In the genomic region with DNA sequence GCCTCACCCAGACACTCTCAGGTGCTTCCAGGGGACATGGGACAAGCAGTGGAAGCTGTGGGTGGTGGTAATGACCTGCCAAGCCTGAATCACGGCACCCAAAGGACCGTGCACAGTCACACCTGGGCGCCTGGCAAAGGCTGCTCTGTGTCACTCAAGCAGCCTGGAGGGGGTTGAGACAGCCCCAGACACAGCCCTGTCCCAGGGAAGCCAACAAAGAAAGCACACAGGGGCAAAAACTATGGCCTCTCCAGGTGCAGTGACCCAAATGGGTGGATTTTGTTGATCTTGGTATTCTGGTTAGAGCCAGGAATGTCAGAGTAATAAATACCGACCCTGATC, we compare ENCODE assay signal across 27 cellular contexts. TPM values are rescaled to one million over a fixed set of nuclear protein-coding genes. Genes with fewer than 3 reads are reported as not detected.
DNase-seq lines count a peak whose midpoint lies in the region; ATAC-seq and TF ChIP-seq lines count a peak whose summit lies in the region.
"Had no signal": no experiment of that assay in that cellular context is flagged by ENCODE, and none has a peak within 500 bp of the region (broad histone marks: within the 10 kb centered on the region; RNA-seq: fewer than 3 reads in every experiment).

No MANE protein-coding gene starts in this region.

- H3K27me3 Mint-ChIP-seq in activated naive CD4-positive, alpha-beta T cell treated with anti-CD3 and anti-CD28 coated beads, Interleukin-2, amount 10 ng/mL, durations not matched to agents 7 days and 5 days = no peaks in the 10 kb centered on the region
- no peaks in the 10 kb centered on the region for H3K27me3 Mint-ChIP-seq in activated T-helper 17 cell treated with anti-CD3 and anti-CD28 coated beads, Interleukin-2, amount 50 U/mL, for 72 hours
- H3K27me3 Mint-ChIP-seq: CD4-positive, alpha-beta memory T cell; CD4-positive, CD25-positive, alpha-beta regulatory T cell had no signal

- H3K27me3 ChIP-seq in H7 (ENCODE audit: control insufficient read depth, insufficient read depth, low read length) = no peaks in the 10 kb centered on the region
- H3K27me3 ChIP-seq in neuronal stem cell (ENCODE audit: control insufficient read depth in 3 of 3, insufficient read depth in 3 of 3, low read depth in 1 of 3, low read length in 3 of 3) = no peaks in the 10 kb centered on the region
- H3K27me3 ChIP-seq in thyroid gland = no peaks in the 10 kb centered on the region
- H3K27me3 ChIP-seq: BE2C had no signal

- H3K14ac ChIP-seq in neuronal stem cell (ENCODE audit: low read length) = peak overlapping the region; percentile 40

- POLR2A ChIA-PET in HEK293T (lab: Yijun Ruan, JAX) = no interaction called here

- no peak overlapping the region for H2BK5ac ChIP-seq in neuronal stem cell (ENCODE audit: low read length)

- no peak overlapping the region for H2BK12ac ChIP-seq in neuronal stem cell (ENCODE audit: low read length)

- TF ChIP-seq CTCF in thyroid gland (IDR thresholded peaks at IDR 0.05) = no peak

- CTCF ChIA-PET in activated naive CD4-positive, alpha-beta T cell treated with anti-CD3 and anti-CD28 coated beads, Interleukin-2, amount 10 ng/mL, durations not matched to agents 7 days and 5 days (lab: Charles Lee) = no interaction called here
- CTCF ChIA-PET in HEK293T (lab: Yijun Ruan, JAX) = no interaction called here

- peaks cover 0 to 5% of the 10 kb centered on the region in 2 donors for H3K9me3 ChIP-seq in neuronal stem cell (replicated peaks in 1 of 2; ENCODE audit: control insufficient read depth in 2 of 2, insufficient read depth in 1 of 2, low read depth in 1 of 2, low read length in 2 of 2)
- no peaks in the 10 kb centered on the region for H3K9me3 ChIP-seq in thyroid gland
- H3K9me3 ChIP-seq: BE2C, BLaER1 had no signal

- H3K4me2 ChIP-seq in neuronal stem cell (ENCODE audit: insufficient read depth, low read length, poor library complexity, severe bottlenecking) = no peak overlapping the region
- H3K4me2 ChIP-seq: BLaER1 had no signal

- peaks cover 5% of the 10 kb centered on the region for H3K36me3 ChIP-seq in H7 (replicated peaks; ENCODE audit: control insufficient read depth, insufficient read depth, low read length)
- H3K36me3 ChIP-seq in neuronal stem cell (replicated peaks in 1 of 2; ENCODE audit: control insufficient read depth in 2 of 2, insufficient read depth in 2 of 2, low read length in 2 of 2) = peaks cover 58 to 92% of the 10 kb centered on the region in 2 donors
- peaks cover 23 to 38% of the 10 kb centered on the region in 2 donors for H3K36me3 ChIP-seq in thyroid gland

- WGBS in neuronal stem cell (ENCODE audit: extremely low coverage in 2 of 2, insufficient read length in 2 of 2, insufficient replicate concordance in 1 of 2), 2 donors = no CpG with 5 or more reads among the region's 4 CpGs
- 28 to 68% methylated on average over 4 of the region's 4 CpGs for WGBS in thyroid gland, 2 donors

- H3K27ac Mint-ChIP-seq in activated naive CD4-positive, alpha-beta T cell treated with anti-CD3 and anti-CD28 coated beads, Interleukin-2, amount 10 ng/mL, durations not matched to agents 7 days and 5 days = no peak overlapping the region
- no peak overlapping the region for H3K27ac Mint-ChIP-seq in activated T-helper 17 cell treated with anti-CD3 and anti-CD28 coated beads, Interleukin-2, amount 50 U/mL, for 72 hours
- H3K27ac Mint-ChIP-seq: CD4-positive, alpha-beta memory T cell; CD8-positive, alpha-beta memory T cell had no signal

- peaks cover 3% of the 10 kb centered on the region for H3K79me1 ChIP-seq in neuronal stem cell (ENCODE audit: low read depth, low read length)

- DNase-seq in activated naive CD4-positive, alpha-beta T cell treated with anti-CD3 and anti-CD28 coated beads, Interleukin-2, amount 10 ng/mL, durations not matched to agents 7 days and 5 days = peak; percentile 4
- DNase-seq in activated naive CD4-positive, alpha-beta T cell treated with Interleukin-2 at 50 U/mL for 16 hours = no peak
- DNase-seq in H7 (peak; percentile 30), neuronal stem cell (ENCODE audit: low spot score) (no peak), thyroid gland (peak; percentile 86 to 88), HEK293T (ENCODE audit: extremely low spot score) (no peak)
- DNase-seq in activated CD4-positive, alpha-beta T cell treated with anti-CD3 and anti-CD28 coated beads for 48 hours = no peak
- DNase-seq: 8988T; ACHN; BE2C; CD4-positive, CD25-positive, alpha-beta regulatory T cell; CD8-positive, alpha-beta memory T cell; COR-L47; DMS 273 treated with DMSO at 0.1 percent for 48 hours; DMS153; DMS53; DMS79; DND-41; EL; GDM1 had no signal

- H3K36me3 Mint-ChIP-seq in activated naive CD4-positive, alpha-beta T cell treated with anti-CD3 and anti-CD28 coated beads, Interleukin-2, amount 10 ng/mL, durations not matched to agents 7 days and 5 days = peaks cover 17% of the 10 kb centered on the region
- H3K36me3 Mint-ChIP-seq in activated T-helper 17 cell treated with anti-CD3 and anti-CD28 coated beads, Interleukin-2, amount 50 U/mL, for 72 hours (ENCODE audit: low read depth) = peaks cover 55% of the 10 kb centered on the region

- no peak for ATAC-seq in activated T-helper 17 cell treated with anti-CD3 and anti-CD28 coated beads, Interleukin-2, amount 50 U/mL, for 72 hours (replicated peaks)
- ATAC-seq: GM12878 had no signal

- H3K23ac ChIP-seq in neuronal stem cell (ENCODE audit: low read depth, low read length, poor library complexity) = no peak overlapping the region

- no peak overlapping the region for H2AFZ ChIP-seq in neuronal stem cell (ENCODE audit: low read length)

- intact Hi-C loops in thyroid gland (cut with DNase I) = no loop called here

- no peaks in the 10 kb centered on the region for H3K4me1 Mint-ChIP-seq in activated naive CD4-positive, alpha-beta T cell treated with anti-CD3 and anti-CD28 coated beads, Interleukin-2, amount 10 ng/mL, durations not matched to agents 7 days and 5 days
- no peaks in the 10 kb centered on the region for H3K4me1 Mint-ChIP-seq in activated T-helper 17 cell treated with anti-CD3 and anti-CD28 coated beads, Interleukin-2, amount 50 U/mL, for 72 hours
- H3K4me1 Mint-ChIP-seq: CD14-positive monocyte; CD4-positive, alpha-beta memory T cell had no signal

- H3K18ac ChIP-seq in neuronal stem cell (ENCODE audit: low read length) = no peak overlapping the region

- no peak overlapping the region for H3K9ac ChIP-seq in neuronal stem cell (ENCODE audit: low read depth, low read length, poor library complexity)
- H3K9ac ChIP-seq: BLaER1 had no signal

- H2BK120ac ChIP-seq in neuronal stem cell (ENCODE audit: low read depth, low read length) = no peak overlapping the region

- TF ChIP-seq POLR2A in thyroid gland (IDR thresholded peaks at IDR 0.05) = no peak

- H4K91ac ChIP-seq in neuronal stem cell (ENCODE audit: low read depth, low read length, poor library complexity) = peak overlapping the region; percentile 25

- H3K4me3 ChIP-seq in H7 (ENCODE audit: insufficient read depth, low read depth, low read length) (no peak overlapping the region), neuronal stem cell (ENCODE audit: low read length in 2 of 2) (no peak overlapping the region), thyroid gland (replicated peaks in 1 of 3) (no peak overlapping the region)
- H3K4me3 ChIP-seq: BLaER1, GM12878 had no signal

- H3K27ac ChIP-seq in neuronal stem cell (replicated peaks; ENCODE audit: low read length) (no peak overlapping the region), thyroid gland (peak overlapping the region; percentile 17 to 72 (median 56))
- H3K27ac ChIP-seq: BLaER1 had no signal

- no peaks in the 10 kb centered on the region for H3K9me3 Mint-ChIP-seq in activated naive CD4-positive, alpha-beta T cell treated with anti-CD3 and anti-CD28 coated beads, Interleukin-2, amount 10 ng/mL, durations not matched to agents 7 days and 5 days
- no peaks in the 10 kb centered on the region for H3K9me3 Mint-ChIP-seq in activated T-helper 17 cell treated with anti-CD3 and anti-CD28 coated beads, Interleukin-2, amount 50 U/mL, for 72 hours
- H3K9me3 Mint-ChIP-seq: CD4-positive, CD25-positive, alpha-beta regulatory T cell; CD8-positive, alpha-beta memory T cell had no signal

- H2BK15ac ChIP-seq in neuronal stem cell (ENCODE audit: low read length) = no peak overlapping the region

- H2AK5ac ChIP-seq in neuronal stem cell (ENCODE audit: low read depth, low read length) = peak overlapping the region; percentile 49

- peak overlapping the region; percentile 1 for H4K8ac ChIP-seq in neuronal stem cell (ENCODE audit: low read depth, low read length)

- no peak overlapping the region for H3K4ac ChIP-seq in neuronal stem cell (ENCODE audit: low read length)

- no peak overlapping the region for H3K4me3 Mint-ChIP-seq in activated naive CD4-positive, alpha-beta T cell treated with anti-CD3 and anti-CD28 coated beads, Interleukin-2, amount 10 ng/mL, durations not matched to agents 7 days and 5 days
- H3K4me3 Mint-ChIP-seq in activated T-helper 17 cell treated with anti-CD3 and anti-CD28 coated beads, Interleukin-2, amount 50 U/mL, for 72 hours = no peak overlapping the region
- H3K4me3 Mint-ChIP-seq: CD14-positive monocyte; CD4-positive, alpha-beta memory T cell; CD8-positive, alpha-beta memory T cell had no signal

- H3K4me1 ChIP-seq in neuronal stem cell (ENCODE audit: control insufficient read depth in 2 of 2, insufficient read depth in 1 of 2, low read depth in 1 of 2, low read length in 2 of 2) (no peaks in the 10 kb centered on the region), thyroid gland (peaks cover 12 to 26% of the 10 kb centered on the region in 2 donors)
- H3K4me1 ChIP-seq: BE2C had no signal

TF ChIP-seq in HEK293T, 16 proteins besides CTCF, POLR2A, EP300 and RAD21 (continues in another document):
- no peak for TF ChIP-seq CTBP1 (IDR thresholded peaks at IDR 0.05; ENCODE audit: borderline replicate concordance)
- TF ChIP-seq FOXA1 (IDR thresholded peaks at IDR 0.05) = no peak
- TF ChIP-seq ZNF384 (IDR thresholded peaks at IDR 0.05) = no peak
- TF ChIP-seq ARNT (IDR thresholded peaks at IDR 0.05) = no peak
- no peak for TF ChIP-seq L3MBTL2 (conservative IDR thresholded peaks at IDR 0.05)
- TF ChIP-seq FOXK2 (IDR thresholded peaks at IDR 0.05) = no peak
- no peak for TF ChIP-seq LEF1 (IDR thresholded peaks at IDR 0.05; ENCODE audit: borderline replicate concordance)
- no peak for TF ChIP-seq BHLHE40 (IDR thresholded peaks at IDR 0.05; ENCODE audit: borderline replicate concordance)
- TF ChIP-seq SP1 (IDR thresholded peaks at IDR 0.05) = no peak
- TF ChIP-seq HDGF (IDR thresholded peaks at IDR 0.05; ENCODE audit: borderline replicate concordance) = no peak
- no peak for TF ChIP-seq SUZ12 (IDR thresholded peaks at IDR 0.05)

RNA-seq across cellular contexts. Expression of a gene that starts 15.0 kb away (rescaled TPM):
- total RNA-seq in H7 (2014; rRNA removed; shearing (Covaris generic)) = 0.21 and 0.37 TPM in 2 replicates
- polyA plus RNA-seq in neuronal stem cell (2013, experiment 1 of 2) = 0.81 TPM
- 0.75 TPM for polyA plus RNA-seq in neuronal stem cell (2013, experiment 2 of 2)
- total RNA-seq in thyroid gland = 10 to 100 TPM in 3 of 4 donors, 1 to 10 TPM in 1; 5.5 to 20.5 (median 13.8) TPM
- total RNA-seq in activated T-helper 17 cell treated with anti-CD3 and anti-CD28 coated beads, Interleukin-2, amount 50 U/mL, for 72 hours = not detected
- total RNA-seq: CD4-positive, alpha-beta memory T cell; CD4-positive, CD25-positive, alpha-beta regulatory T cell; CD8-positive, alpha-beta memory T cell; Daoy; GM12878 had no signal
- polyA plus RNA-seq: AG04450; CD14-positive monocyte; CD4-positive, alpha-beta memory T cell; CD4-positive, CD25-positive, alpha-beta regulatory T cell; CD8-positive, alpha-beta memory T cell had no signal

Comparison
In these comparisons a context has a peak if more than half of its experiments do, and no peak if none do; other contexts are left out.
1. DNase-seq: peak in activated naive CD4-positive, alpha-beta T cell treated with anti-CD3 and anti-CD28 coated beads, Interleukin-2, amount 10 ng/mL, durations not matched to agents 7 days and 5 days (single experiment), H7 (single experiment) and thyroid gland (2 of 2); none in activated naive CD4-positive, alpha-beta T cell treated with Interleukin-2 at 50 U/mL for 16 hours (single experiment), neuronal stem cell (single experiment), activated CD4-positive, alpha-beta T cell treated with anti-CD3 and anti-CD28 coated beads for 48 hours (single experiment) and HEK293T (single experiment).